Comparison of ENCODE assay signal across 10 cellular contexts in the genomic region with DNA sequence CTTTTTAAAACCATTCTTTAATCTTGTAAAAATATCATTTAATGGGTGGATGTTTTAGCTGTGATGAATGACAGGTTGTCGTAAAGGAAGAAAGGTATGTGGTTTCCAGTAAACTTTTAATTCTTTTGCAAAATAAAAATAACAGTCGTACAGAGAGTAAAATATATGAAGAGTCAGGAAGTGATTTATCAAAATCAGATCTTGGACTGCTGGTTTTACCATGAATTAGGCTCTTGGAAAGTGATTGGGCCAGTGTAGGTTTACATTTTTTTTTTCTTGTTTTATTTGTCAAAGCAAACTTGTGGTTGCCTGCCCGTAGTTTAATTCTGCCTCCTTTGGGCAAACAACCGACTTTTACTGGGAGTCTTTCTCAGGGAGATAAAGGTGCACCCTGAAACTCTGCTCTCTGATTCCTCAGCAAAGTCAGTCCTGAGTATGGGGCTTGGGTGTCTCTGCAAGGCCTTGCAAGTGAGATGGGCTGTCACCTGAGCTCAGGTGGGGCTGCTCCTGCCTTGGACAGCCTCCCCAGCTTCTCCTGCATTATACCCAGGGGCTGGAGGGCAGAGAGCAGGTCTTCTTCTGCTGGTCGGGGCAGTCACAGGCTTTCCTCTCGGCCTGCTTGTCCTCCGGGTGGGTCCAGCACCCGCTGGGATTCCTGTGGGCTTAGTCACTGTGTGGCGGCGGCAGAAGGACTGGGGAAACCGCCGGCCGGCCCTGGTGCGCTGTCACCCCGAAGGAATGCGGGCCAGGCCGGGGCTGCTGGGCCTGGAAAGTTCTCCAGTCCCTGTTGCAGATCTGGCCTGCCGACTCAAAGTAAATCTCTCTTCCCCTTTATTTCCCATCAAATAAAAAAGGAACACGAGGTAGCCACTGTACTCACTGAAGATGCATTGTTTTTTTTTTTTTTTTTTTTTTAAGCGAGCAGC.
DNase-seq lines count a peak whose midpoint lies in the region; ATAC-seq, FAIRE-seq and TF ChIP-seq lines count a peak whose summit lies in the region.
"Had no signal": no experiment of that assay in that cellular context is flagged by ENCODE, and none has a peak within 500 bp of the region (broad histone marks: within the 10 kb centered on the region; RNA-seq: fewer than 3 reads in every experiment).

No MANE protein-coding gene starts in this region.

- intact Hi-C loops in breast epithelium (cut with DNase I; ENCODE audit: low total_unique reads) = no loop called here

- H3K4me2 ChIP-seq in keratinocyte (ENCODE audit: control insufficient read depth, extremely low read depth, insufficient read depth, low read depth, low read length) = peak overlapping the region; percentile 91
- H3K4me2 ChIP-seq: KMS-11 had no signal

- no peak overlapping the region for H2AFZ ChIP-seq in keratinocyte (ENCODE audit: control insufficient read depth, low read length)

- peaks cover 84% of the 10 kb centered on the region for H3K79me2 ChIP-seq in keratinocyte (ENCODE audit: control insufficient read depth, insufficient read depth, low read length)

- H3K27me3 Mint-ChIP-seq in T-cell = peaks cover 0 to 1% of the 10 kb centered on the region in 2 donors
- H3K27me3 Mint-ChIP-seq: naive B cell had no signal

- POLR2A ChIA-PET in T-cell (lab: Charles Lee) = no interaction called here

- H3K4me3 Mint-ChIP-seq in T-cell = no peak overlapping the region
- H3K4me3 Mint-ChIP-seq: naive B cell had no signal

- peak; percentile 62 for DNase-seq in HFF-Myc (ENCODE audit: extremely low read depth, low read depth)
- DNase-seq in breast epithelium (ENCODE audit: low spot score in 2 of 2) = peak; percentile 93
- peak; percentile 75 for DNase-seq in keratinocyte (ENCODE audit: low read depth, low spot score)
- DNase-seq in T-cell = no peak
- DNase-seq in activated naive CD4-positive, alpha-beta T cell treated with Interleukin-2 at 50 U/mL for 16 hours = no peak
- DNase-seq in stimulated activated naive CD8-positive, alpha-beta T cell treated with anti-CD3 and anti-CD28 coated beads, Interleukin-15, Interleukin-2, amounts not matched to agents 100 U/mL and 50 U/mL, for 24 hours = no peak
- DNase-seq: naive B cell had no signal

- H3K9me3 Mint-ChIP-seq in T-cell = no peaks in the 10 kb centered on the region
- H3K9me3 Mint-ChIP-seq: naive B cell had no signal

- no peaks in the 10 kb centered on the region for H4K20me1 ChIP-seq in keratinocyte (ENCODE audit: control insufficient read depth, extremely low read depth, insufficient read depth, low read length)

- H3K9ac ChIP-seq in keratinocyte (ENCODE audit: control insufficient read depth, extremely low read depth, insufficient read depth, low read length) (peak overlapping the region; percentile 77), stomach smooth muscle (ENCODE audit: low read length in 2 of 2) (peak overlapping the region; percentile 49 to 76)
- H3K9ac ChIP-seq: KMS-11 had no signal

- H3K36me3 Mint-ChIP-seq in T-cell = peaks cover 9% of the 10 kb centered on the region
- H3K36me3 Mint-ChIP-seq: naive B cell had no signal

- FAIRE-seq in keratinocyte (lab: Jason Lieb, UNC) = peak; percentile 44

- TF ChIP-seq POLR2A in breast epithelium (IDR thresholded peaks at IDR 0.05) = no peak

- H3K27me3 ChIP-seq in breast epithelium = no peaks in the 10 kb centered on the region
- H3K27me3 ChIP-seq in keratinocyte (ENCODE audit: control insufficient read depth, extremely low read depth, insufficient read depth, low read length) = no peaks in the 10 kb centered on the region
- H3K27me3 ChIP-seq in stomach smooth muscle (ENCODE audit: control insufficient read depth in 1 of 2, insufficient read depth in 2 of 2, low read length in 2 of 2) = no peaks in the 10 kb centered on the region

- TF ChIP-seq CTCF in HFF-Myc (IDR thresholded peaks at IDR 0.05; ENCODE audit: low read depth, low read length, missing control alignments) (no peak), breast epithelium (IDR thresholded peaks at IDR 0.05) (no peak), keratinocyte (optimal IDR thresholded peaks at IDR 0.05 in 1 of 3, IDR thresholded peaks at IDR 0.05 in 1 of 3, conservative IDR thresholded peaks at IDR 0.05 in 1 of 3; ENCODE audit: extremely low read depth in 1 of 3, insufficient read depth in 2 of 3, low read length in 3 of 3) (no peak)

- H3K4me1 Mint-ChIP-seq in T-cell = peaks cover 56 to 69% (median 69%) of the 10 kb centered on the region in 3 donors

- dilution Hi-C loops in keratinocyte (cut with MboI; ENCODE audit: extremely low pct_ligation_motif_present, low sequenced_read_pairs) = no loop called here

- H3K4me3 ChIP-seq in HFF-Myc (replicated peaks; ENCODE audit: low read depth, low read length) (peak overlapping the region; percentile 19), breast epithelium (peak overlapping the region in 1 of 3 donors; percentile 46), keratinocyte (ENCODE audit: control insufficient read depth in 2 of 3, extremely low read depth in 1 of 3, insufficient read depth in 2 of 3, low read depth in 1 of 3, low read length in 3 of 3) (peak overlapping the region; percentile 13 to 54 (median 39)), stomach smooth muscle (ENCODE audit: low read length in 2 of 2) (peak overlapping the region; percentile 17 to 58)

- CTCF ChIA-PET in T-cell (lab: Charles Lee) = interaction anchor here in 1 of 2 donors (0.7 kb wide), 1 partner anchor 208 kb away, joined by 3 read pairs; no protein-coding TSS in a partner anchor

- H3K4me1 ChIP-seq in breast epithelium = peaks cover 4 to 25% of the 10 kb centered on the region in 2 donors
- H3K4me1 ChIP-seq in keratinocyte (ENCODE audit: control insufficient read depth, extremely low read depth, insufficient read depth, low read length) = peaks cover 35% of the 10 kb centered on the region
- H3K4me1 ChIP-seq in stomach smooth muscle (ENCODE audit: control insufficient read depth, insufficient read depth, low read length) = peaks cover 51% of the 10 kb centered on the region

- no peak overlapping the region for H3K27ac Mint-ChIP-seq in T-cell

- H3K9me3 ChIP-seq in breast epithelium = no peaks in the 10 kb centered on the region
- no peaks in the 10 kb centered on the region for H3K9me3 ChIP-seq in keratinocyte (ENCODE audit: control insufficient read depth, low read depth, low read length)
- no peaks in the 10 kb centered on the region for H3K9me3 ChIP-seq in stomach smooth muscle (ENCODE audit: control insufficient read depth in 2 of 2, low read length in 2 of 2)

- H3K36me3 ChIP-seq in breast epithelium (no peaks in the 10 kb centered on the region), keratinocyte (ENCODE audit: control insufficient read depth in 2 of 2, extremely low read depth in 1 of 2, insufficient read depth in 2 of 2, low read length in 2 of 2) (peaks cover 0 to 4% of the 10 kb centered on the region in 2 experiments), stomach smooth muscle (ENCODE audit: control insufficient read depth in 2 of 2, insufficient read depth in 2 of 2, low read length in 2 of 2) (no peaks in the 10 kb centered on the region)

- ATAC-seq in T-cell (replicated peaks in 1 of 4) (no peak), HG02973 (IDR thresholded peaks at IDR 0.05; ENCODE audit: unreplicated experiment) (no peak)
- ATAC-seq in stimulated activated naive CD8-positive, alpha-beta T cell treated with anti-CD3 and anti-CD28 coated beads, Interleukin-15, Interleukin-2, amounts not matched to agents 100 U/mL and 50 U/mL, for 24 hours = no peak

- H3K27ac ChIP-seq in breast epithelium (peak overlapping the region; percentile 89 to 94), keratinocyte (ENCODE audit: control insufficient read depth, insufficient read depth, low read length) (peak overlapping the region; percentile 94), stomach smooth muscle (ENCODE audit: low read length) (peak overlapping the region; percentile 91)
- H3K27ac ChIP-seq: KMS-11 had no signal

- no peaks in the 10 kb centered on the region for H3K9me1 ChIP-seq in keratinocyte (ENCODE audit: control insufficient read depth, extremely low read depth, insufficient read depth, low read length)

Comparison
In these comparisons a context has a peak if more than half of its experiments do, and no peak if none do; other contexts are left out.
1. DNase-seq: peak in HFF-Myc (single experiment), breast epithelium (2 of 2) and keratinocyte (single experiment); none in T-cell (0 of 34), activated naive CD4-positive, alpha-beta T cell treated with Interleukin-2 at 50 U/mL for 16 hours (single experiment) and stimulated activated naive CD8-positive, alpha-beta T cell treated with anti-CD3 and anti-CD28 coated beads, Interleukin-15, Interleukin-2, amounts not matched to agents 100 U/mL and 50 U/mL, for 24 hours (single experiment).
2. Peak in every context shown above with its lines, with median percentiles within 50 percentile points of each other: H3K27ac ChIP-seq.